6 cellular contexts compared by ENCODE assay signal in genomic region chr7:92359179-92359578, GRCh38.
DNase-seq lines count a peak whose midpoint lies in the region; ATAC-seq, FAIRE-seq and TF ChIP-seq lines count a peak whose summit lies in the region.
"Not testable (repeated sequence)": the region's sequence is repeated elsewhere in the genome, so short reads cannot be mapped to it uniquely, and the experiment has no call there.

No MANE protein-coding gene starts in this region.

- not testable (repeated sequence) for H2AFZ ChIP-seq in K562 (ENCODE audit: low read depth, low read length)

- ATAC-seq in K562 = not testable (repeated sequence)

- H3K27ac ChIP-seq in HEK293 (ENCODE audit: extremely low read depth, low read depth, low read length); K562 (ENCODE audit: extremely low read depth, low read depth, low read length): not testable (repeated sequence)
- H3K27ac ChIP-seq in caudate nucleus (ENCODE audit: low read depth, low read length) (peak overlapping the region; percentile 50), dorsolateral prefrontal cortex (peak overlapping the region in 53 of 59 donors; percentile 24 to 93 (median 75)), substantia nigra (ENCODE audit: low read depth, low read length, poor library complexity, severe bottlenecking) (peak overlapping the region; percentile 47)

- FAIRE-seq in K562 (lab: Jason Lieb, UNC) = not testable (repeated sequence)

- H3K27ac Mint-ChIP-seq in nephron progenitor cell = peak overlapping the region; percentile 61

- H3K4me1 Mint-ChIP-seq in nephron progenitor cell = not testable (repeated sequence)

- H3K4me2 ChIP-seq in K562 (ENCODE audit: insufficient read depth, low read length) = not testable (repeated sequence)

- not testable (repeated sequence) for H3K9me3 Mint-ChIP-seq in nephron progenitor cell

- in situ Hi-C loops in K562 (cut with MboI) = not testable (repeated sequence)

- not testable (repeated sequence) for H4K20me1 ChIP-seq in K562 (replicated peaks; ENCODE audit: control insufficient read depth, insufficient read depth, low read length)

- POLR2A ChIA-PET in HEK293 (lab: Yijun Ruan, JAX); K562 (lab: Yijun Ruan, JAX): not testable (repeated sequence)

- not testable (repeated sequence) for H3K4me3 ChIP-seq in HEK293 (ENCODE audit: low read depth, low read length); K562; dorsolateral prefrontal cortex

- H3K9me3 ChIP-seq in HEK293 (ENCODE audit: control insufficient read depth, insufficient read depth, low read depth, low read length); K562 (replicated peaks; ENCODE audit: control insufficient read depth, insufficient read depth, low read depth, low read length): not testable (repeated sequence)

- H3K4me1 ChIP-seq in HEK293 (ENCODE audit: control insufficient read depth, insufficient read depth, low read length); K562 (replicated peaks in 1 of 2; ENCODE audit: control insufficient read depth in 2 of 2, insufficient read depth in 2 of 2, low read length in 2 of 2): not testable (repeated sequence)

- not testable (repeated sequence) for H3K27me3 Mint-ChIP-seq in nephron progenitor cell (ENCODE audit: low read depth, poor library complexity)

- TF ChIP-seq EP300 in K562 (IDR thresholded peaks at IDR 0.05; ENCODE audit: low read length) = not testable (repeated sequence)

- TF ChIP-seq RAD21 in K562 (CRISPR knock-in tag; conservative IDR thresholded peaks at IDR 0.05 in 1 of 2, IDR thresholded peaks at IDR 0.05 in 1 of 2) = not testable (repeated sequence)

- not testable (repeated sequence) for DNase-seq in K562 (ENCODE audit: extremely low read depth in 1 of 4, low spot score in 3 of 4); caudate nucleus (lab: John Stamatoyannopoulos, UW); dorsolateral prefrontal cortex; nephron progenitor cell; substantia nigra (lab: John Stamatoyannopoulos, UW)

- not testable (repeated sequence) for H3K79me2 ChIP-seq in K562 (ENCODE audit: control insufficient read depth, insufficient read depth, low read length)

- not testable (repeated sequence) for H3K9me1 ChIP-seq in K562 (ENCODE audit: control insufficient read depth, insufficient read depth, low read length)

- peaks cover 33% of the 10 kb centered on the region for H3K36me3 Mint-ChIP-seq in nephron progenitor cell (ENCODE audit: low read depth)

- CTCF ChIA-PET in HEK293 (lab: Yijun Ruan, JAX); K562 (lab: Yijun Ruan, JAX; ENCODE audit: low intra/inter-chr PET ratio): not testable (repeated sequence)

- H3K36me3 ChIP-seq in HEK293 (ENCODE audit: control insufficient read depth in 2 of 2, insufficient read depth in 1 of 2, low read length in 2 of 2) (peaks cover 0 to 10% of the 10 kb centered on the region in 2 experiments; a peak in 2 of 3 replicates), K562 (ENCODE audit: control insufficient read depth, insufficient read depth, low read length) (peaks cover 19% of the 10 kb centered on the region; the same call in 2 of the 3 replicates)

- intact Hi-C loops in K562 (cut with micrococcal nuclease) = not testable (repeated sequence)
- intact Hi-C loops in dorsolateral prefrontal cortex (cut with DNase I) = loop anchor here in 1 of 2 donors (10.0 kb wide), 1 partner anchor 66 kb away; no protein-coding TSS in a partner anchor

- WGBS in K562 (ENCODE audit: insufficient coverage, low coverage, missing lambda C conversion rate) = 73% methylated on average over 2 of the region's 2 CpGs

- not testable (repeated sequence) for H3K27me3 ChIP-seq in K562 (ENCODE audit: control insufficient read depth in 2 of 2, insufficient read depth in 2 of 2, low read length in 2 of 2); dorsolateral prefrontal cortex

- not testable (repeated sequence) for H3K9ac ChIP-seq in K562 (ENCODE audit: insufficient read depth in 1 of 2, low read depth in 2 of 2, low read length in 2 of 2)

- not testable (repeated sequence) for TF ChIP-seq CTCF in HEK293 (tag by site-specific recombination; IDR thresholded peaks at IDR 0.05); K562 (IDR thresholded peaks at IDR 0.05 in 2 of 3, conservative IDR thresholded peaks at IDR 0.05 in 1 of 3; ENCODE audit: insufficient read depth in 2 of 3, low read depth in 1 of 3, low read length in 3 of 3); dorsolateral prefrontal cortex (IDR thresholded peaks at IDR 0.05 in 54 of 56, conservative IDR thresholded peaks at IDR 0.05 in 2 of 56; ENCODE audit: low read depth in 1 of 56, partially characterized antibody in 56 of 56); nephron progenitor cell (IDR thresholded peaks at IDR 0.05)

- not testable (repeated sequence) for TF ChIP-seq POLR2A in K562 (conservative IDR thresholded peaks at IDR 0.05)

- not testable (repeated sequence) for H3K4me3 Mint-ChIP-seq in nephron progenitor cell

- BruUV-seq in K562 (replicated peaks; lab: Mats Ljungman, UMichigan) = not testable (repeated sequence)

TF ChIP-seq in HEK293, 187 proteins besides CTCF, POLR2A, EP300 and RAD21:
- TF ChIP-seq ZNF146 (tag by site-specific recombination; IDR thresholded peaks at IDR 0.05) = peak; percentile 72

TF ChIP-seq in K562, 482 proteins besides CTCF, POLR2A, EP300 and RAD21:
- TF ChIP-seq ZNF146 (CRISPR knock-in tag; IDR thresholded peaks at IDR 0.05; ENCODE audit: unreplicated experiment) = peak; percentile 59
